Comparison of ENCODE assay signal across 26 cellular contexts in the genomic region with DNA sequence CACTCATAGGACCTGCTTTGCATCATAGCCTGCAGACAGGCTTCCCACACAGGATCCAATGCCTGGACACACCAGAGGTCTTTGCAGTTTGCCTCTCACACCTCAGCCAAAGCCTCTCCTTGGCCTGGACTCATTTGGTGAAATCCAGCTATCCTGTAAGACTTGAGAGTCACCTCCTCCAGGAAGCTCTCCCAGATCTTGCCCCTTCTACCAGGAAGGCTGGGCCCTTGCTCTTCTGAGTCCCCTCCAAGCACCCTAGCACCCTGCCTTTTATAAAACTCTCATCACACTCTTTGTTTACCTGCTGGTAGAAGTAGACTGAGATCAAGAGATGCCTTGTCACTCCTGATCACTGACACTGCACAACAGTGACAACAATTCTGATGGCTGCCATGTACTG.
"Had no signal": no experiment of that assay in that cellular context is flagged by ENCODE, and none has a peak within 500 bp of the region (broad histone marks: within the 10 kb centered on the region; RNA-seq: fewer than 3 reads in every experiment).

No MANE protein-coding gene starts in this region.

- FAIRE-seq: colon had no signal

- H3K4me1 ChIP-seq: prostate gland, upper lobe of right lung had no signal

- H3K36me3 ChIP-seq: heart left ventricle, neutrophil, prostate gland, upper lobe of right lung had no signal

- ATAC-seq: activated CD8-positive, alpha-beta memory T cell treated with anti-CD3 and anti-CD28 coated beads, Interleukin-2, amount 10 ng/mL, durations not matched to agents 7 days and 5 days; activated CD8-positive, alpha-beta T cell treated with anti-CD3 and anti-CD28 coated beads, Interleukin-2, amount 10 ng/mL, durations not matched to agents 7 days and 5 days; activated naive CD8-positive, alpha-beta T cell treated with anti-CD3 and anti-CD28 coated beads, Interleukin-2, amount 50 U/mL, for 24 hours; mucosa of descending colon; natural killer cell treated with Interleukin-12 subunit alpha and Interleukin-12 subunit beta and Interleukin-15 and Interleukin-18, amount 100 ng/mL, for 72 hours; stimulated activated effector memory CD8-positive, alpha-beta T cell treated with anti-CD3 and anti-CD28 coated beads, Interleukin-12 subunit alpha, Interleukin-12 subunit beta, amount 100 ng/mL, for 72 hours; stimulated activated naive CD8-positive, alpha-beta T cell treated with anti-CD3 and anti-CD28 coated beads, Interleukin-15, amount 100 ng/mL, for 72 hours had no signal

- H3K4me1 Mint-ChIP-seq: activated B cell treated with CpG ODN at 0.5 μM for 24 hours; activated CD8-positive, alpha-beta memory T cell treated with anti-CD3 and anti-CD28 coated beads, Interleukin-2, amount 10 ng/mL, durations not matched to agents 7 days and 5 days; activated naive CD4-positive, alpha-beta T cell treated with anti-CD3 and anti-CD28 coated beads, Interleukin-2, amount 50 U/mL, for 24 hours; activated naive CD8-positive, alpha-beta T cell treated with anti-CD3 and anti-CD28 coated beads, Interleukin-2, amount 50 U/mL, for 24 hours; stimulated activated effector memory CD8-positive, alpha-beta T cell treated with anti-CD3 and anti-CD28 coated beads, Interleukin-12 subunit alpha, Interleukin-12 subunit beta, amount 100 ng/mL, for 72 hours; stimulated activated naive CD8-positive, alpha-beta T cell treated with anti-CD3 and anti-CD28 coated beads, Interleukin-15, amount 100 ng/mL, for 72 hours had no signal

- H3K4me3 Mint-ChIP-seq: activated B cell treated with CpG ODN at 0.5 μM for 24 hours; activated CD8-positive, alpha-beta memory T cell treated with anti-CD3 and anti-CD28 coated beads, Interleukin-2, amount 10 ng/mL, durations not matched to agents 7 days and 5 days; activated CD8-positive, alpha-beta T cell treated with anti-CD3 and anti-CD28 coated beads, Interleukin-2, amount 10 ng/mL, durations not matched to agents 7 days and 5 days; activated naive CD4-positive, alpha-beta T cell treated with anti-CD3 and anti-CD28 coated beads, Interleukin-2, amount 50 U/mL, for 24 hours; activated naive CD8-positive, alpha-beta T cell treated with anti-CD3 and anti-CD28 coated beads, Interleukin-2, amount 50 U/mL, for 24 hours; natural killer cell treated with Interleukin-12 subunit alpha and Interleukin-12 subunit beta and Interleukin-15 and Interleukin-18, amount 100 ng/mL, for 72 hours; stimulated activated effector memory CD8-positive, alpha-beta T cell treated with anti-CD3 and anti-CD28 coated beads, Interleukin-12 subunit alpha, Interleukin-12 subunit beta, amount 100 ng/mL, for 72 hours; stimulated activated naive CD8-positive, alpha-beta T cell treated with anti-CD3 and anti-CD28 coated beads, Interleukin-15, amount 100 ng/mL, for 72 hours; T-helper 2 cell treated with Interferon-gamma antibody and Interleukin-4, amounts not matched to agents 5 μg/mL and 100 μg/mL, for 36 hours had no signal

- H3K9me3 Mint-ChIP-seq: activated B cell treated with CpG ODN at 0.5 μM for 24 hours; activated naive CD4-positive, alpha-beta T cell treated with anti-CD3 and anti-CD28 coated beads, Interleukin-2, amount 50 U/mL, for 24 hours; activated naive CD8-positive, alpha-beta T cell treated with anti-CD3 and anti-CD28 coated beads, Interleukin-2, amount 50 U/mL, for 24 hours; activated T-helper 2 cell treated with anti-CD3 and anti-CD28 coated beads, Interferon-gamma antibody, Interleukin-2, Interleukin-4, amounts not matched to agents 10 μg/mL and 5 μg/mL and 100 μg/mL, durations not matched to agents 14 hours and 24 hours and 36 hours; natural killer cell treated with Interleukin-12 subunit alpha and Interleukin-12 subunit beta and Interleukin-15 and Interleukin-18, amount 100 ng/mL, for 72 hours; stimulated activated effector memory CD8-positive, alpha-beta T cell treated with anti-CD3 and anti-CD28 coated beads, Interleukin-12 subunit alpha, Interleukin-12 subunit beta, amount 100 ng/mL, for 72 hours; stimulated activated naive CD8-positive, alpha-beta T cell treated with anti-CD3 and anti-CD28 coated beads, Interleukin-15, amount 100 ng/mL, for 72 hours; T-helper 2 cell treated with Interferon-gamma antibody and Interleukin-4, amounts not matched to agents 5 μg/mL and 100 μg/mL, for 36 hours had no signal

- H3K27ac ChIP-seq: neutrophil, prostate gland, skin epidermis, upper lobe of right lung had no signal

- H3K4me3 ChIP-seq: heart left ventricle, lung, mucosa of descending colon, prostate gland, skin epidermis, upper lobe of right lung had no signal

- H3K27me3 Mint-ChIP-seq: activated naive CD8-positive, alpha-beta T cell treated with anti-CD3 and anti-CD28 coated beads, Interleukin-2, amount 50 U/mL, for 24 hours had no signal

- H3K36me3 Mint-ChIP-seq: activated CD8-positive, alpha-beta memory T cell treated with anti-CD3 and anti-CD28 coated beads, Interleukin-2, amount 10 ng/mL, durations not matched to agents 7 days and 5 days; activated naive CD4-positive, alpha-beta T cell treated with anti-CD3 and anti-CD28 coated beads, Interleukin-2, amount 50 U/mL, for 24 hours; natural killer cell treated with Interleukin-12 subunit alpha and Interleukin-12 subunit beta and Interleukin-15 and Interleukin-18, amount 100 ng/mL, for 72 hours; stimulated activated effector memory CD8-positive, alpha-beta T cell treated with anti-CD3 and anti-CD28 coated beads, Interleukin-12 subunit alpha, Interleukin-12 subunit beta, amount 100 ng/mL, for 72 hours had no signal

- H3K27ac Mint-ChIP-seq: activated B cell treated with CpG ODN at 0.5 μM for 24 hours; activated CD8-positive, alpha-beta memory T cell treated with anti-CD3 and anti-CD28 coated beads, Interleukin-2, amount 10 ng/mL, durations not matched to agents 7 days and 5 days; activated CD8-positive, alpha-beta T cell treated with anti-CD3 and anti-CD28 coated beads, Interleukin-2, amount 10 ng/mL, durations not matched to agents 7 days and 5 days; activated naive CD4-positive, alpha-beta T cell treated with anti-CD3 and anti-CD28 coated beads, Interleukin-2, amount 50 U/mL, for 24 hours; activated naive CD8-positive, alpha-beta T cell treated with anti-CD3 and anti-CD28 coated beads, Interleukin-2, amount 50 U/mL, for 24 hours; activated T-helper 2 cell treated with anti-CD3 and anti-CD28 coated beads, Interferon-gamma antibody, Interleukin-2, Interleukin-4, amounts not matched to agents 10 μg/mL and 5 μg/mL and 100 μg/mL, durations not matched to agents 14 hours and 24 hours and 36 hours; natural killer cell treated with Interleukin-12 subunit alpha and Interleukin-12 subunit beta and Interleukin-15 and Interleukin-18, amount 100 ng/mL, for 72 hours; stimulated activated effector memory CD8-positive, alpha-beta T cell treated with anti-CD3 and anti-CD28 coated beads, Interleukin-12 subunit alpha, Interleukin-12 subunit beta, amount 100 ng/mL, for 72 hours; stimulated activated naive CD8-positive, alpha-beta T cell treated with anti-CD3 and anti-CD28 coated beads, Interleukin-15, amount 100 ng/mL, for 72 hours; T-helper 2 cell treated with Interferon-gamma antibody and Interleukin-4, amounts not matched to agents 5 μg/mL and 100 μg/mL, for 36 hours had no signal

- H3K27me3 ChIP-seq: heart left ventricle, upper lobe of right lung had no signal

- DNase-seq: activated B cell treated with CpG ODN at 0.5 μM for 24 hours; activated CD4-positive, alpha-beta T cell treated with anti-CD3 and anti-CD28 coated beads, Interleukin-2, amount 50 U/mL, for 1 hour; activated CD8-positive, alpha-beta memory T cell treated with anti-CD3 and anti-CD28 coated beads, Interleukin-2, amount 10 ng/mL, durations not matched to agents 7 days and 5 days; activated CD8-positive, alpha-beta T cell treated with anti-CD3 and anti-CD28 coated beads, Interleukin-2, amount 10 ng/mL, durations not matched to agents 7 days and 5 days; activated naive CD8-positive, alpha-beta T cell treated with anti-CD3 and anti-CD28 coated beads, Interleukin-2, amount 50 U/mL, for 24 hours; activated T-cell treated with anti-CD3 and anti-CD28 coated beads, Interleukin-2, amount 50 U/mL, for 48 hours; effector CD4-positive, alpha-beta T cell; foreskin fibroblast; mucosa of descending colon; retina; stimulated activated CD4-positive, alpha-beta T cell treated with anti-CD3 and anti-CD28 coated beads, Interleukin-12 subunit alpha, Interleukin-12 subunit beta, amount 100 ng/mL, for 4 hours; stimulated activated CD4-positive, alpha-beta T cell treated with anti-CD3 and anti-CD28 coated beads, Interleukin-4, amount 100 ng/mL, for 24 hours; stimulated activated naive CD8-positive, alpha-beta T cell treated with anti-CD3 and anti-CD28 coated beads, Interleukin-15, amount 100 ng/mL, for 72 hours; T-helper 1 cell; upper lobe of right lung had no signal

- H3K9me3 ChIP-seq: heart left ventricle, mucosa of descending colon, neutrophil, prostate gland, upper lobe of right lung had no signal
